8 cellular contexts compared by ENCODE assay signal in the genomic region with DNA sequence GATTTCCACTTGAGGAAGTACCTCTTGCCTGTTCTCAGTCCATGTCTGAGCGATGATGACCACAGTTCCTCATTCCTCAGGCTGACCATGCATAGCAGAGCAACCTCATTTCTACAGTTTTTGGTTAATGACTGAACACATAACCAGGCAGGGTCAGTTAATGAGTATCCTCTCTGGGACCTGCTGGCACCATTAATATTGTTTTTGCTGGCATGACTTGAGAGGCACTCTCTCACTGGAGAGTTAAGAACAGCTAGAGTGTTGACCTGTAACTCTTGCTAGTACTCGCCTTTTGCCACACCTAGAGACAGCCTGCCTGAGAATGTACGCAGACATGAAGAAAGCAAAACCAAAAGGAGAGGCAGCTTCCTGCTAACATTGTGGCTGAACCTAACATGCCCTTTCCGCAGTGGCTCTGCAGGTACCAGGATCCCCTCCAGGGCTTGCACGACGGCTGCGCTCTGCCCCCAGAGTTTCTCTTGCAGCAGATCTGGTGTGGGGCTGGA. TPM values are rescaled to one million over a fixed set of nuclear protein-coding genes. Genes with fewer than 3 reads are reported as not detected.
DNase-seq lines count a peak whose midpoint lies in the region; ATAC-seq and TF ChIP-seq lines count a peak whose summit lies in the region.

No MANE protein-coding gene starts in this region.

- peak overlapping the region; percentile 71 for H3K4me3 Mint-ChIP-seq in activated CD4-positive, alpha-beta memory T cell treated with anti-CD3 and anti-CD28 coated beads for 36 hours

- H4K20me1 ChIP-seq in BLaER1 = no peaks in the 10 kb centered on the region

- H3K4me3 ChIP-seq in BLaER1 (no peak overlapping the region), BE2C (ENCODE audit: low read depth, low read length) (no peak overlapping the region)

- no peaks in the 10 kb centered on the region for H3K9me3 ChIP-seq in BLaER1
- H3K9me3 ChIP-seq in BE2C = no peaks in the 10 kb centered on the region

- CTCF ChIA-PET in activated CD4-positive, alpha-beta memory T cell treated with anti-CD3 and anti-CD28 coated beads for 36 hours (lab: Charles Lee) = interaction anchor here (1.0 to 4.3 kb wide), 9 partner anchors 13 to 57 kb away, joined by 4 to 33 read pairs (median 5); partner anchors contain the start of gene XRCC5

- POLR2A ChIA-PET in activated CD4-positive, alpha-beta memory T cell treated with anti-CD3 and anti-CD28 coated beads for 36 hours (lab: Charles Lee) = interaction anchor here (1.0 kb wide), 1 partner anchor 26 kb away, joined by 4 read pairs; no protein-coding TSS in a partner anchor

- TF ChIP-seq CTCF in BE2C (IDR thresholded peaks at IDR 0.05; ENCODE audit: low read depth, low read length) = no peak

- H3K27ac ChIP-seq in BLaER1 = no peak overlapping the region

- intact Hi-C loops in activated CD4-positive, alpha-beta memory T cell treated with anti-CD3 and anti-CD28 coated beads for 36 hours (cut with micrococcal nuclease) = loop anchor here (1.0 to 2.0 kb wide), 3 partner anchors 23 to 55 kb away; partner anchors contain the start of genes PECR and TMEM169

- no peaks in the 10 kb centered on the region for H3K27me3 ChIP-seq in BLaER1
- H3K27me3 ChIP-seq in BE2C = no peaks in the 10 kb centered on the region

- H3K36me3 Mint-ChIP-seq in activated CD4-positive, alpha-beta memory T cell treated with anti-CD3 and anti-CD28 coated beads for 36 hours = peaks cover 8% of the 10 kb centered on the region

- H3K9ac ChIP-seq in BLaER1 = no peak overlapping the region

- H3K9me3 Mint-ChIP-seq in activated CD4-positive, alpha-beta memory T cell treated with anti-CD3 and anti-CD28 coated beads for 36 hours = peaks cover 2% of the 10 kb centered on the region

- ATAC-seq in GM19463 (IDR thresholded peaks at IDR 0.05; ENCODE audit: unreplicated experiment) (peak; percentile 78), HG03565 (IDR thresholded peaks at IDR 0.05; ENCODE audit: unreplicated experiment) (peak; percentile 74), esophagus mucosa (peak; percentile 92)

- DNase-seq in activated CD4-positive, alpha-beta memory T cell treated with anti-CD3 and anti-CD28 coated beads for 36 hours = peak; percentile 63
- peak; percentile 29 to 31 for DNase-seq in stimulated activated CD4-positive, alpha-beta T cell treated with anti-CD3 and anti-CD28 coated beads, Interleukin-15, amount 100 ng/mL, for 48 hours (ENCODE audit: low read depth in 2 of 2)
- DNase-seq in NCI-H2107 treated with DMSO at 0.1 percent for 48 hours (lab: John Stamatoyannopoulos, UW; ENCODE audit: unreplicated experiment) (no peak), BE2C (no peak)

- H3K4me1 ChIP-seq in BLaER1 (peaks cover 14% of the 10 kb centered on the region), BE2C (no peaks in the 10 kb centered on the region)

- peak overlapping the region; percentile 89 for H3K27ac Mint-ChIP-seq in activated CD4-positive, alpha-beta memory T cell treated with anti-CD3 and anti-CD28 coated beads for 36 hours

- peaks cover 33% of the 10 kb centered on the region for H3K4me1 Mint-ChIP-seq in activated CD4-positive, alpha-beta memory T cell treated with anti-CD3 and anti-CD28 coated beads for 36 hours (ENCODE audit: low read depth)

- H3K4me2 ChIP-seq in BLaER1 = peak overlapping the region; percentile 50

- no peaks in the 10 kb centered on the region for H3K36me3 ChIP-seq in BLaER1
- H3K36me3 ChIP-seq in BE2C = peaks cover 5% of the 10 kb centered on the region; the same call in 1 of the 2 replicates

- H3K27me3 Mint-ChIP-seq in activated CD4-positive, alpha-beta memory T cell treated with anti-CD3 and anti-CD28 coated beads for 36 hours = no peaks in the 10 kb centered on the region

RNA-seq across cellular contexts. Expression of gene PECR, which starts 23.9 kb away (rescaled TPM):
- 10 to 100 TPM; 23.3 to 27.6 TPM for total RNA-seq in activated CD4-positive, alpha-beta memory T cell treated with anti-CD3 and anti-CD28 coated beads for 36 hours
- total RNA-seq in esophagus mucosa = 3.1 TPM
- polyA plus RNA-seq in BE2C (2012; ENCODE audit: insufficient read depth, insufficient read length, low read depth) = 15.7 TPM

RNA-seq across cellular contexts. Expression of gene TMEM169, which starts 24.0 kb away (rescaled TPM):
- total RNA-seq in activated CD4-positive, alpha-beta memory T cell treated with anti-CD3 and anti-CD28 coated beads for 36 hours = 1 to 10 TPM; 2.0 to 2.7 TPM
- total RNA-seq in esophagus mucosa = 0.04 TPM
- polyA plus RNA-seq in BE2C (2012; ENCODE audit: insufficient read depth, insufficient read length, low read depth) = 21.9 TPM

RNA-seq across cellular contexts. Expression of gene MREG, which starts 44.4 kb away (rescaled TPM):
- total RNA-seq in activated CD4-positive, alpha-beta memory T cell treated with anti-CD3 and anti-CD28 coated beads for 36 hours = 10 to 100 TPM; 10.2 to 10.4 TPM
- total RNA-seq in esophagus mucosa = 61.9 TPM
- polyA plus RNA-seq in BE2C (2012; ENCODE audit: insufficient read depth, insufficient read length, low read depth) = 9.5 TPM

RNA-seq across cellular contexts. Expression of gene XRCC5, which starts 51.4 kb away (rescaled TPM):
- 100 to 1,000 TPM; 510 to 515 TPM for total RNA-seq in activated CD4-positive, alpha-beta memory T cell treated with anti-CD3 and anti-CD28 coated beads for 36 hours
- total RNA-seq in esophagus mucosa = 198 TPM
- polyA plus RNA-seq in BE2C (2012; ENCODE audit: insufficient read depth, insufficient read length, low read depth) = 271 TPM

Comparison
In these comparisons a context has a peak if more than half of its experiments do, and no peak if none do; other contexts are left out.
1. DNase-seq: peak in activated CD4-positive, alpha-beta memory T cell treated with anti-CD3 and anti-CD28 coated beads for 36 hours (single experiment) and stimulated activated CD4-positive, alpha-beta T cell treated with anti-CD3 and anti-CD28 coated beads, Interleukin-15, amount 100 ng/mL, for 48 hours (2 of 2); none in NCI-H2107 treated with DMSO at 0.1 percent for 48 hours (single experiment) and BE2C (single experiment).
2. Peak in every context shown above with its lines, with median percentiles within 50 percentile points of each other: ATAC-seq.